Comparison of ENCODE assay signal across 30 cellular contexts in genomic region chr4:8366601-8367000, GRCh38.
"Had no signal": no experiment of that assay in that cellular context is flagged by ENCODE, and none has a peak within 500 bp of the region (broad histone marks: within the 10 kb centered on the region; RNA-seq: fewer than 3 reads in every experiment).

No MANE protein-coding gene starts in this region.

- FAIRE-seq: frontal cortex had no signal

- H3K4me3 Mint-ChIP-seq: activated CD4-positive, alpha-beta memory T cell treated with anti-CD3 and anti-CD28 coated beads, Interleukin-2, amount 10 ng/mL, durations not matched to agents 7 days and 5 days; activated CD4-positive, alpha-beta T cell treated with anti-CD3 and anti-CD28 coated beads, Interleukin-2, amount 10 ng/mL, durations not matched to agents 7 days and 5 days; activated naive CD4-positive, alpha-beta T cell treated with anti-CD3 and anti-CD28 coated beads, Interleukin-2, amount 10 ng/mL, durations not matched to agents 7 days and 5 days; activated naive CD8-positive, alpha-beta T cell treated with anti-CD3 and anti-CD28 coated beads, Interleukin-2, amount 10 ng/mL, durations not matched to agents 7 days and 5 days; activated T-cell treated with anti-CD3 and anti-CD28 coated beads, Interleukin-2, amount 50 U/mL, for 24 hours; activated T-cell treated with anti-CD3 and anti-CD28 coated beads, Interleukin-2, amount 50 U/mL, for 72 hours; brain; central memory CD8-positive, alpha-beta T cell; dendritic cell treated with granulocyte-macrophage colony-stimulating factor and Interleukin-4, amounts not matched to agents 40 ng/mL and 50 ng/mL, for 4 days; endodermal cell; T-helper 17 cell had no signal

- H3K27me3 ChIP-seq: ascending aorta, breast epithelium, cardiac muscle cell, dorsolateral prefrontal cortex had no signal

- H3K36me3 Mint-ChIP-seq: activated naive CD4-positive, alpha-beta T cell treated with anti-CD3 and anti-CD28 coated beads, Interleukin-2, amount 10 ng/mL, durations not matched to agents 7 days and 5 days had no signal

- H3K9me3 ChIP-seq: ascending aorta, breast epithelium had no signal

- H3K27ac ChIP-seq: ascending aorta, breast epithelium, cardiac muscle cell, coronary artery, dorsolateral prefrontal cortex had no signal

- H3K36me3 ChIP-seq: breast epithelium, cardiac muscle cell had no signal

- H3K27me3 Mint-ChIP-seq: activated CD4-positive, alpha-beta memory T cell treated with anti-CD3 and anti-CD28 coated beads, Interleukin-2, amount 10 ng/mL, durations not matched to agents 7 days and 5 days; activated CD4-positive, alpha-beta T cell treated with anti-CD3 and anti-CD28 coated beads, Interleukin-2, amount 10 ng/mL, durations not matched to agents 7 days and 5 days; activated naive CD4-positive, alpha-beta T cell treated with anti-CD3 and anti-CD28 coated beads, Interleukin-2, amount 10 ng/mL, durations not matched to agents 7 days and 5 days; activated naive CD8-positive, alpha-beta T cell treated with anti-CD3 and anti-CD28 coated beads, Interleukin-2, amount 10 ng/mL, durations not matched to agents 7 days and 5 days; activated T-cell treated with anti-CD3 and anti-CD28 coated beads, Interleukin-2, amount 50 U/mL, for 24 hours; brain; central memory CD8-positive, alpha-beta T cell; dendritic cell treated with granulocyte-macrophage colony-stimulating factor and Interleukin-4, amounts not matched to agents 40 ng/mL and 50 ng/mL, for 4 days; T-helper 17 cell had no signal

- H3K4me1 Mint-ChIP-seq: activated CD4-positive, alpha-beta memory T cell treated with anti-CD3 and anti-CD28 coated beads, Interleukin-2, amount 10 ng/mL, durations not matched to agents 7 days and 5 days; activated CD4-positive, alpha-beta T cell treated with anti-CD3 and anti-CD28 coated beads, Interleukin-2, amount 10 ng/mL, durations not matched to agents 7 days and 5 days; activated naive CD4-positive, alpha-beta T cell treated with anti-CD3 and anti-CD28 coated beads, Interleukin-2, amount 10 ng/mL, durations not matched to agents 7 days and 5 days; activated naive CD8-positive, alpha-beta T cell treated with anti-CD3 and anti-CD28 coated beads, Interleukin-2, amount 10 ng/mL, durations not matched to agents 7 days and 5 days; central memory CD8-positive, alpha-beta T cell; endodermal cell; T-helper 17 cell had no signal

- H3K4me3 ChIP-seq: ascending aorta, breast epithelium, cardiac muscle cell, coronary artery, dorsolateral prefrontal cortex had no signal

- DNase-seq: activated CD4-positive, alpha-beta memory T cell treated with anti-CD3 and anti-CD28 coated beads, Interleukin-2, amount 10 ng/mL, durations not matched to agents 7 days and 5 days; activated CD4-positive, alpha-beta T cell treated with anti-CD3 and anti-CD28 coated beads for 4 hours; activated CD4-positive, alpha-beta T cell treated with anti-CD3 and anti-CD28 coated beads, Interleukin-2, amount 10 ng/mL, durations not matched to agents 7 days and 5 days; activated CD4-positive, alpha-beta T cell treated with anti-CD3 and anti-CD28 coated beads, Interleukin-2, amount 50 U/mL, for 4 hours; activated CD4-positive, CD25-positive, alpha-beta regulatory T cell; activated CD4-positive, CD25-positive, alpha-beta regulatory T cell treated with anti-CD3 and anti-CD28 coated beads, Interleukin-2, amount 50 U/mL, for 72 hours; activated CD8-positive, alpha-beta memory T cell treated with anti-CD3 and anti-CD28 coated beads, Interleukin-2, amount 50 U/mL, for 48 hours; activated gamma-delta T cell; activated naive CD4-positive, alpha-beta T cell; activated naive CD4-positive, alpha-beta T cell treated with anti-CD3 and anti-CD28 coated beads, Interleukin-2, amount 10 ng/mL, durations not matched to agents 7 days and 5 days; activated naive CD8-positive, alpha-beta T cell treated with anti-CD3 and anti-CD28 coated beads, Interleukin-2, amount 10 ng/mL, durations not matched to agents 7 days and 5 days; activated T-cell treated with anti-CD3 and anti-CD28 coated beads for 4 hours; activated T-cell treated with anti-CD3 and anti-CD28 coated beads, Interleukin-2, amount 50 U/mL, for 24 hours; activated T-cell treated with anti-CD3 and anti-CD28 coated beads, Interleukin-2, amount 50 U/mL, for 72 hours; effector memory CD4-positive, alpha-beta T cell; endodermal cell; foreskin fibroblast; T-helper 1 cell; T-helper 17 cell had no signal

- ATAC-seq: activated naive CD4-positive, alpha-beta T cell treated with anti-CD3 and anti-CD28 coated beads, Interleukin-2, amount 50 U/mL, for 72 hours; activated T-cell treated with anti-CD3 and anti-CD28 coated beads, Interleukin-2, amount 50 U/mL, for 72 hours; esophagus mucosa; T-helper 17 cell had no signal

- H3K4me1 ChIP-seq: breast epithelium had no signal

- H3K9me3 Mint-ChIP-seq: central memory CD8-positive, alpha-beta T cell; dendritic cell treated with granulocyte-macrophage colony-stimulating factor and Interleukin-4, amounts not matched to agents 40 ng/mL and 50 ng/mL, for 4 days had no signal

- H3K27ac Mint-ChIP-seq: activated CD4-positive, alpha-beta memory T cell treated with anti-CD3 and anti-CD28 coated beads, Interleukin-2, amount 10 ng/mL, durations not matched to agents 7 days and 5 days; activated CD4-positive, alpha-beta T cell treated with anti-CD3 and anti-CD28 coated beads, Interleukin-2, amount 10 ng/mL, durations not matched to agents 7 days and 5 days; activated naive CD4-positive, alpha-beta T cell treated with anti-CD3 and anti-CD28 coated beads, Interleukin-2, amount 10 ng/mL, durations not matched to agents 7 days and 5 days; activated naive CD4-positive, alpha-beta T cell treated with anti-CD3 and anti-CD28 coated beads, Interleukin-2, amount 50 U/mL, for 72 hours; activated naive CD8-positive, alpha-beta T cell treated with anti-CD3 and anti-CD28 coated beads, Interleukin-2, amount 10 ng/mL, durations not matched to agents 7 days and 5 days; activated T-cell treated with anti-CD3 and anti-CD28 coated beads, Interleukin-2, amount 50 U/mL, for 24 hours; activated T-cell treated with anti-CD3 and anti-CD28 coated beads, Interleukin-2, amount 50 U/mL, for 72 hours; brain; dendritic cell treated with granulocyte-macrophage colony-stimulating factor and Interleukin-4, amounts not matched to agents 40 ng/mL and 50 ng/mL, for 4 days; endodermal cell; T-helper 17 cell had no signal
